Comparison of ENCODE assay signal across 19 cellular contexts in the genomic region with DNA sequence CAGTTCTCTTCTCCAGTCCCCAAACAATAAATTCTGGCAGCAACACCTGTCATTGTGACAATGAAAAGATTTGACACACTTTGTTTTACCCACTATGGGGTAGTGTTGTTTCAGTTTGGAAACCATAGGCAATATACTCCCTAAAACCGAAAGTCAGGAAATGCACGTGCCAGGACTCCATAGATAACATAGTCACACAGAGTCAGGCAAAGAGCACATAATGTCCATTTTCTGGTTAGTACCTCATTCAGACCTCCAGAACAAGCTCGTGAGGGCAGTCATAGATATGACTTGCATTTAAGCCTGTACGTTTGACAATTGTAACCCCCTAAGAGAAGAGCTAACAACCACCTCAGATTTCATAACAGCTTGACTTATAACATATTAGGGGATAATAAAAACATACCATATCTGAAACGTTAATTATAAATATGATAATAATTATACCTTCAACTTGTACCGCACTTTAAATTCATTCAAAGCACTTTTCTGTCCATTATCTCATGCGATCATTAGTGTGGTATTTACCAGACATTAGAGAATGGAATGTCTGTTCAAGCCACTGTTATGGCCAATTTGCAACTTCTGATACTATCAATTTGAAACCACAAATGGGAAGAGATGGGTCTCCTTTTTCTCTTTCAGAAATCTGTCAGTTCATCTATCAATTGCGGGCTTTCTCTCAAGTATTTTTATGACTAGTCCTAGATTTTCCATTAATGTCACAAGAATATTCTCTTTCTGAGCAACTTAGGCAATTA.
"Had no signal": no experiment of that assay in that cellular context is flagged by ENCODE, and none has a peak within 500 bp of the region (broad histone marks: within the 10 kb centered on the region; RNA-seq: fewer than 3 reads in every experiment).

No MANE protein-coding gene starts in this region.

- H3K27me3 ChIP-seq: gastroesophageal sphincter, neutrophil, ovary had no signal

- H3K9me3 ChIP-seq: esophagus squamous epithelium, gastroesophageal sphincter, neutrophil, ovary, prostate gland, thoracic aorta had no signal

- H3K4me3 ChIP-seq: esophagus squamous epithelium, gastroesophageal sphincter, ovary, prostate gland, thoracic aorta had no signal

- DNase-seq: activated CD4-positive, alpha-beta memory T cell treated with anti-CD3 and anti-CD28 coated beads, Interleukin-2, amount 10 ng/mL, durations not matched to agents 7 days and 5 days; activated CD4-positive, alpha-beta T cell treated with anti-CD3 and anti-CD28 coated beads, Interleukin-2, amount 10 ng/mL, durations not matched to agents 24 days and 14 days; activated effector memory CD4-positive, alpha-beta T cell treated with Interleukin-2 at 50 U/mL for 16 hours; activated naive CD4-positive, alpha-beta T cell treated with anti-CD3 and anti-CD28 coated beads, Interleukin-2, amount 10 ng/mL, durations not matched to agents 7 days and 5 days; activated T-cell treated with anti-CD3 and anti-CD28 coated beads, Interleukin-2, amount 50 U/mL, for 72 hours; anterior cingulate cortex; esophagus squamous epithelium; head of caudate nucleus; mammary epithelial cell; midbrain; ovary; stimulated activated CD4-positive, alpha-beta T cell treated with anti-CD3 and anti-CD28 coated beads, Interleukin-4, amount 100 ng/mL, for 24 hours; stimulated activated naive CD4-positive, alpha-beta T cell treated with Interleukin-2 at 50 U/mL for 16 hours had no signal

- H3K36me3 ChIP-seq: esophagus squamous epithelium, gastroesophageal sphincter, neutrophil, ovary, prostate gland, thoracic aorta had no signal

- H3K4me1 ChIP-seq: esophagus squamous epithelium, gastroesophageal sphincter, prostate gland had no signal

- H3K27ac ChIP-seq: esophagus squamous epithelium, gastroesophageal sphincter, neutrophil, ovary, prostate gland, thoracic aorta had no signal

- ATAC-seq: activated CD4-positive, CD25-positive, alpha-beta regulatory T cell treated with anti-CD3 and anti-CD28 coated beads, Interleukin-2, amount 50 U/mL, for 24 hours; activated T-cell treated with anti-CD3 and anti-CD28 coated beads, Interleukin-2, amount 50 U/mL, for 72 hours; gastroesophageal sphincter; natural killer cell treated with Interleukin-12 subunit alpha and Interleukin-12 subunit beta and Interleukin-15 and Interleukin-18, amount 100 ng/mL, for 72 hours had no signal
